ENCODE assay signal across 12 cellular contexts in genomic region chr5:180589771-180590542, GRCh38. TPM values are rescaled to one million over a fixed set of nuclear protein-coding genes. Genes with fewer than 3 reads are reported as not detected.
DNase-seq lines count a peak whose midpoint lies in the region; TF ChIP-seq lines count a peak whose summit lies in the region.
"Had no signal": no experiment of that assay in that cellular context is flagged by ENCODE, and none has a peak within 500 bp of the region (broad histone marks: within the 10 kb centered on the region; RNA-seq: fewer than 3 reads in every experiment).

No MANE protein-coding gene starts in this region.

- H3K4me2 ChIP-seq in DOHH2 (ENCODE audit: low read length), result peak overlapping the region; percentile 48
- H3K4me2 ChIP-seq in neuronal stem cell (ENCODE audit: insufficient read depth, low read length, poor library complexity, severe bottlenecking), result peak overlapping the region; percentile 75

- H4K8ac ChIP-seq in neuronal stem cell (ENCODE audit: low read depth, low read length), result no peak overlapping the region

- H3K36me3 ChIP-seq in DOHH2 (ENCODE audit: control insufficient read depth, low read length), result no peaks in the 10 kb centered on the region
- no peaks in the 10 kb centered on the region for H3K36me3 ChIP-seq in ectodermal cell (ENCODE audit: control insufficient read depth, insufficient read depth, low read length)
- no peaks in the 10 kb centered on the region for H3K36me3 ChIP-seq in neuronal stem cell (replicated peaks in 1 of 2; ENCODE audit: control insufficient read depth in 2 of 2, insufficient read depth in 2 of 2, low read length in 2 of 2)

- DNase-seq in neuronal stem cell (ENCODE audit: low spot score) (no peak), NCI-H1092 (lab: John Stamatoyannopoulos, UW) (no peak), HuH-7.5 (ENCODE audit: low spot score) (no peak), DMS 273 treated with DMSO at 0.1 percent for 48 hours (lab: John Stamatoyannopoulos, UW) (no peak)
- no peak for DNase-seq in activated CD4-positive, alpha-beta T cell treated with anti-CD3 and anti-CD28 coated beads for 1 hour
- DNase-seq: activated CD8-positive, alpha-beta memory T cell treated with anti-CD3 and anti-CD28 coated beads, Interleukin-2, amount 50 U/mL, for 48 hours; DMS153; hypothalamus; NCI-H226 had no signal

- no peaks in the 10 kb centered on the region for H3F3A ChIP-seq in DOHH2 (ENCODE audit: control insufficient read depth, insufficient read depth)

- H3K4me1 ChIP-seq in DOHH2 (ENCODE audit: control insufficient read depth, low read length) (peaks cover 6% of the 10 kb centered on the region), ectodermal cell (ENCODE audit: control insufficient read depth, insufficient read depth, low read length) (peaks cover 15% of the 10 kb centered on the region), neuronal stem cell (ENCODE audit: control insufficient read depth in 2 of 2, insufficient read depth in 1 of 2, low read depth in 1 of 2, low read length in 2 of 2) (peaks cover 0 to 5% of the 10 kb centered on the region in 2 donors)

- H3K9me2 ChIP-seq in DOHH2 (replicated peaks; ENCODE audit: control insufficient read depth, low read length), result no peaks in the 10 kb centered on the region

- no peak overlapping the region for H3K4ac ChIP-seq in neuronal stem cell (ENCODE audit: low read length)

- no peaks in the 10 kb centered on the region for H3K79me2 ChIP-seq in DOHH2 (ENCODE audit: control insufficient read depth, low read length)

- TF ChIP-seq EP300 in Ishikawa (IDR thresholded peaks at IDR 0.05; ENCODE audit: borderline replicate concordance), result no peak

- peak overlapping the region; percentile 21 for H3K14ac ChIP-seq in neuronal stem cell (ENCODE audit: low read length)

- no peak overlapping the region for H2AK5ac ChIP-seq in neuronal stem cell (ENCODE audit: low read depth, low read length)

- peaks cover 7% of the 10 kb centered on the region; the same call in 1 of the 2 replicates for H3K27me3 ChIP-seq in DOHH2 (ENCODE audit: control insufficient read depth, low read length)
- peaks cover 60% of the 10 kb centered on the region for H3K27me3 ChIP-seq in ectodermal cell (ENCODE audit: control insufficient read depth, insufficient read depth, low read length, poor library complexity, severe bottlenecking)
- H3K27me3 ChIP-seq in neuronal stem cell (ENCODE audit: control insufficient read depth in 3 of 3, insufficient read depth in 3 of 3, low read depth in 1 of 3, low read length in 3 of 3), result peaks cover 7 to 56% (median 45%) of the 10 kb centered on the region in 3 experiments

- no peak overlapping the region for H2BK12ac ChIP-seq in neuronal stem cell (ENCODE audit: low read length)

- peaks cover under 1% of the 10 kb centered on the region for H3K79me1 ChIP-seq in neuronal stem cell (ENCODE audit: low read depth, low read length)

- H4K91ac ChIP-seq in neuronal stem cell (ENCODE audit: low read depth, low read length, poor library complexity), result no peak overlapping the region

- H4K20me1 ChIP-seq in DOHH2 (ENCODE audit: control insufficient read depth, insufficient read depth, low read depth, low read length), result no peaks in the 10 kb centered on the region

- TF ChIP-seq RAD21 in Ishikawa (IDR thresholded peaks at IDR 0.05; ENCODE audit: low read depth), result no peak

- WGBS in ectodermal cell, 2 experiments, result 13 to 16% methylated on average over 44 of the region's 44 CpGs
- no CpG with 5 or more reads among the region's 44 CpGs for WGBS in neuronal stem cell (ENCODE audit: extremely low coverage in 2 of 2, insufficient read length in 2 of 2, insufficient replicate concordance in 1 of 2), 2 donors

- no peak overlapping the region for H2BK120ac ChIP-seq in neuronal stem cell (ENCODE audit: low read depth, low read length)

- no peak overlapping the region for H2BK5ac ChIP-seq in neuronal stem cell (ENCODE audit: low read length)

- H3K9ac ChIP-seq in neuronal stem cell (ENCODE audit: low read depth, low read length, poor library complexity), result no peak overlapping the region

- H3K4me3 ChIP-seq in DOHH2 (ENCODE audit: low read length) (peak overlapping the region; percentile 43), ectodermal cell (ENCODE audit: insufficient read depth, low read depth, low read length) (peak overlapping the region; percentile 35), neuronal stem cell (ENCODE audit: low read length in 2 of 2) (peak overlapping the region in 1 of 2 donors; percentile 68)

- H3K27ac ChIP-seq in DOHH2 (ENCODE audit: low read depth, low read length) (no peak overlapping the region), ectodermal cell (ENCODE audit: insufficient read depth, low read depth, low read length, poor library complexity, severe bottlenecking) (no peak overlapping the region), neuronal stem cell (replicated peaks; ENCODE audit: low read length) (no peak overlapping the region)

- H3K9me3 ChIP-seq in DOHH2 (ENCODE audit: control insufficient read depth, insufficient read depth, low read length) (no peaks in the 10 kb centered on the region), ectodermal cell (ENCODE audit: control insufficient read depth, low read length) (no peaks in the 10 kb centered on the region), neuronal stem cell (replicated peaks in 1 of 2; ENCODE audit: control insufficient read depth in 2 of 2, insufficient read depth in 1 of 2, low read depth in 1 of 2, low read length in 2 of 2) (no peaks in the 10 kb centered on the region)

- H2BK15ac ChIP-seq in neuronal stem cell (ENCODE audit: low read length), result peak overlapping the region; percentile 49

- H3K18ac ChIP-seq in neuronal stem cell (ENCODE audit: low read length), result peak overlapping the region; percentile 87

- H2AFZ ChIP-seq in neuronal stem cell (ENCODE audit: low read length), result peak overlapping the region; percentile 82

- no peak overlapping the region for H3K23ac ChIP-seq in neuronal stem cell (ENCODE audit: low read depth, low read length, poor library complexity)

- no peak for TF ChIP-seq CTCF in DOHH2 (IDR thresholded peaks at IDR 0.05; ENCODE audit: low read depth, low read length, poor library complexity, severe bottlenecking)

TF ChIP-seq in Ishikawa, 13 proteins besides CTCF, POLR2A, EP300 and RAD21:
- TF ChIP-seq REST (IDR thresholded peaks at IDR 0.05; ENCODE audit: low read depth) (no peak), NFIC (IDR thresholded peaks at IDR 0.05) (peak; percentile 42; the same call in 1 of the 2 replicates)

RNA-seq across cellular contexts. Expression of gene SCGB3A1, which starts 1.3 kb away (rescaled TPM):
- not detected for polyA plus RNA-seq in ectodermal cell (2013, experiment 1 of 4)
- polyA plus RNA-seq in ectodermal cell (2013, experiment 2 of 4), result not detected
- not detected for polyA plus RNA-seq in ectodermal cell (2013, experiment 3 of 4)
- polyA plus RNA-seq in ectodermal cell (2013, experiment 4 of 4), result not detected
- polyA plus RNA-seq in neuronal stem cell (2013, experiment 1 of 2), result 0.75 TPM
- 0.66 TPM for polyA plus RNA-seq in neuronal stem cell (2013, experiment 2 of 2)

RNA-seq across cellular contexts. Expression of gene FLT4, which starts 59.4 kb away (rescaled TPM):
- 7.8 TPM for polyA plus RNA-seq in ectodermal cell (2013, experiment 1 of 4)
- polyA plus RNA-seq in ectodermal cell (2013, experiment 2 of 4), result 6.6 TPM
- 7.2 TPM for polyA plus RNA-seq in ectodermal cell (2013, experiment 3 of 4)
- polyA plus RNA-seq in ectodermal cell (2013, experiment 4 of 4), result 6.8 TPM
- 5.4 TPM for polyA plus RNA-seq in neuronal stem cell (2013, experiment 1 of 2)
- 5.5 TPM for polyA plus RNA-seq in neuronal stem cell (2013, experiment 2 of 2)
